8 cellular contexts compared by ENCODE assay signal in the genomic region with DNA sequence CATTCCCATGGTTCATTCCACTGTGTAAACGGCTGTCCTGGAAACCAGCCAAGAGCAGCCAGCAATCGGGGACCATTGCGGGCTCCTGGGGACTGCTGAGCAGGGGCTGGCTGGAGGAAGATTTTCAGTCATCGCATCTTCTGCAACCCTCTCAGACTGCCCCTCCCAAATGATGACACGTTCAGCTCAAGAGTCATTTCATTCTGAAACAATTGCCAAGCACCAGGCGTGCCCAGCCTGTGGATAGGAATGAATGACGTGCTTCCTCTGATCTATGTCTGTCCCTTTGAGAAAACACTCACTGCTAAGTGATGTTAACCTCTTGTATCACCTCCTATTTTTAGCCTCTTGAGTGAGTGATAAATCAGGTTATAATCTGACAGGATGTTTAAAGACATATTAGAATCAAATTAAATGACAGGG.
A peak's percentile ranks its signal among the peaks of the same experiment; 100 is the strongest.
DNase-seq lines count a peak whose midpoint lies in the region; FAIRE-seq and TF ChIP-seq lines count a peak whose summit lies in the region.

No MANE protein-coding gene starts in this region.

- H3K27me3 Mint-ChIP-seq in astrocyte (ENCODE audit: low read depth, unreplicated experiment) (peaks cover 5% of the 10 kb centered on the region), progenitor cell of endocrine pancreas (no peaks in the 10 kb centered on the region)

- peak; percentile 83 for FAIRE-seq in astrocyte (lab: Jason Lieb, UNC)

- H3K9me3 ChIP-seq in astrocyte (ENCODE audit: insufficient read depth, low read depth, low read length) = no peaks in the 10 kb centered on the region
- no peaks in the 10 kb centered on the region for H3K9me3 ChIP-seq in suprapubic skin

- WGBS in suprapubic skin = 11% methylated on average over 7 of the region's 7 CpGs

- H3K9ac ChIP-seq in astrocyte (ENCODE audit: low read length) = peak overlapping the region; percentile 56

- H3K27ac Mint-ChIP-seq in astrocyte (ENCODE audit: unreplicated experiment) (peak overlapping the region; percentile 77), progenitor cell of endocrine pancreas (no peak overlapping the region)

- H3K27me3 ChIP-seq in astrocyte (ENCODE audit: insufficient read depth, low read length) (no peaks in the 10 kb centered on the region), suprapubic skin (no peaks in the 10 kb centered on the region)

- H3K4me1 ChIP-seq in astrocyte (ENCODE audit: insufficient read depth, low read length) = peaks cover 11% of the 10 kb centered on the region
- peaks cover 9% of the 10 kb centered on the region for H3K4me1 ChIP-seq in suprapubic skin

- no peak for TF ChIP-seq CTCF in astrocyte (IDR thresholded peaks at IDR 0.05; ENCODE audit: insufficient read depth, low read depth, low read length)
- no peak for TF ChIP-seq CTCF in suprapubic skin (IDR thresholded peaks at IDR 0.05)
- TF ChIP-seq CTCF in progenitor cell of endocrine pancreas (IDR thresholded peaks at IDR 0.05; ENCODE audit: unreplicated experiment) = no peak

- H3K36me3 ChIP-seq in astrocyte (ENCODE audit: insufficient read depth, low read length) (no peaks in the 10 kb centered on the region), suprapubic skin (no peaks in the 10 kb centered on the region)

- peak; percentile 72 for DNase-seq in activated effector memory CD4-positive, alpha-beta T cell treated with anti-CD3 and anti-CD28 coated beads, Interleukin-2, amount 50 U/mL, for 16 hours
- no peak for DNase-seq in activated effector memory CD4-positive, alpha-beta T cell treated with Interleukin-2 at 50 U/mL for 16 hours
- DNase-seq in SHP77 treated with DMSO at 0.1 percent for 48 hours (lab: John Stamatoyannopoulos, UW) (peak; percentile 52), astrocyte (ENCODE audit: low read depth) (peak; percentile 77), lung microvascular endothelial cell (ENCODE audit: low read depth in 2 of 2) (peak; percentile 89 to 95), suprapubic skin (ENCODE audit: low spot score in 2 of 2) (peak in 1 of 2 donors; percentile 70), progenitor cell of endocrine pancreas (ENCODE audit: low spot score, unreplicated experiment) (no peak), SW 1271 (lab: John Stamatoyannopoulos, UW) (no peak)

- H3K79me2 ChIP-seq in astrocyte (ENCODE audit: insufficient read depth, low read length) = no peaks in the 10 kb centered on the region

- H2AFZ ChIP-seq in astrocyte (ENCODE audit: low read depth, low read length) = no peak overlapping the region

- H3K4me1 Mint-ChIP-seq in astrocyte (ENCODE audit: low read depth, unreplicated experiment) (peaks cover 15% of the 10 kb centered on the region), progenitor cell of endocrine pancreas (ENCODE audit: low read depth) (peaks cover 2% of the 10 kb centered on the region)

- H3K36me3 Mint-ChIP-seq in astrocyte (ENCODE audit: low read depth, unreplicated experiment) (no peaks in the 10 kb centered on the region), progenitor cell of endocrine pancreas (ENCODE audit: insufficient read depth) (no peaks in the 10 kb centered on the region)

- peak overlapping the region; percentile 16 for H3K4me2 ChIP-seq in astrocyte (ENCODE audit: low read length)

- peaks cover 3% of the 10 kb centered on the region for H3K9me3 Mint-ChIP-seq in astrocyte (ENCODE audit: unreplicated experiment)
- H3K9me3 Mint-ChIP-seq in progenitor cell of endocrine pancreas (ENCODE audit: low read depth) = peaks cover 5% of the 10 kb centered on the region

- TF ChIP-seq POLR2A in suprapubic skin (IDR thresholded peaks at IDR 0.05) = no peak

- TF ChIP-seq EP300 in suprapubic skin (IDR thresholded peaks at IDR 0.05) = no peak

- no peaks in the 10 kb centered on the region for H4K20me1 ChIP-seq in astrocyte (ENCODE audit: insufficient read depth, low read length)

- H3K4me3 ChIP-seq in astrocyte (ENCODE audit: insufficient read depth, low read depth, low read length) (no peak overlapping the region), suprapubic skin (no peak overlapping the region)

- no peak overlapping the region for H3K4me3 Mint-ChIP-seq in astrocyte (ENCODE audit: unreplicated experiment)
- no peak overlapping the region for H3K4me3 Mint-ChIP-seq in progenitor cell of endocrine pancreas (ENCODE audit: low read depth)

- H3K27ac ChIP-seq in astrocyte (ENCODE audit: low read depth, low read length) = peak overlapping the region; percentile 77
- peak overlapping the region; percentile 4 for H3K27ac ChIP-seq in suprapubic skin

Comparison
In these comparisons a context has a peak if more than half of its experiments do, and no peak if none do; other contexts are left out.
1. DNase-seq: peak in activated effector memory CD4-positive, alpha-beta T cell treated with anti-CD3 and anti-CD28 coated beads, Interleukin-2, amount 50 U/mL, for 16 hours (single experiment), SHP77 treated with DMSO at 0.1 percent for 48 hours (single experiment), astrocyte (single experiment) and lung microvascular endothelial cell (2 of 2); none in activated effector memory CD4-positive, alpha-beta T cell treated with Interleukin-2 at 50 U/mL for 16 hours (single experiment), progenitor cell of endocrine pancreas (single experiment) and SW 1271 (0 of 2).